ENCODE assay signal across 1 cellular context in the genomic region with DNA sequence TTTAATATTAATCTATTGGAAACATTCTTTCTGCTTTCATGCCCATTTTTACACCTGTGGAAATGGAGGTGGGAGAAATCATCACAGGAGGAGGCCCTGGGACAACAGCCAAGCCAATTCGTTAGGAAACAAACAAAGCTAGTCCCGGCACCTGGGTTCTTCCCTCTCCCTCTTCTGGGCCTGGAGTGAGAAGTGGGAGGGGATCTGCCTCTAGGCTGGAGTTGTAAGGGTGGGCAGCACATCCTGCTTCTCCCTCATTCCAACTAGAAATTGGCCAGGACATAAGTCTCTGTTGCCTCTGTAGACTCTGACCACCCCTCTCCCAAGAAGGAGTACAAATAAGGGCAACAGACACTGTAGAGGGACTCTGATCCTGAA.
TF ChIP-seq lines count a peak whose summit lies in the region.

No MANE protein-coding gene starts in this region.

TF ChIP-seq in WTC11, 78 proteins besides CTCF, POLR2A, EP300 and RAD21 (continued from another document):
- TF ChIP-seq, protein P1, sequence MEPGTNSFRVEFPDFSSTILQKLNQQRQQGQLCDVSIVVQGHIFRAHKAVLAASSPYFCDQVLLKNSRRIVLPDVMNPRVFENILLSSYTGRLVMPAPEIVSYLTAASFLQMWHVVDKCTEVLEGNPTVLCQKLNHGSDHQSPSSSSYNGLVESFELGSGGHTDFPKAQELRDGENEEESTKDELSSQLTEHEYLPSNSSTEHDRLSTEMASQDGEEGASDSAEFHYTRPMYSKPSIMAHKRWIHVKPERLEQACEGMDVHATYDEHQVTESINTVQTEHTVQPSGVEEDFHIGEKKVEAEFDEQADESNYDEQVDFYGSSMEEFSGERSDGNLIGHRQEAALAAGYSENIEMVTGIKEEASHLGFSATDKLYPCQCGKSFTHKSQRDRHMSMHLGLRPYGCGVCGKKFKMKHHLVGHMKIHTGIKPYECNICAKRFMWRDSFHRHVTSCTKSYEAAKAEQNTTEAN (CRISPR knock-in tag; IDR thresholded peaks at IDR 0.05) = no peak
- TF ChIP-seq NR3C1 (CRISPR knock-in tag; conservative IDR thresholded peaks at IDR 0.05; ENCODE audit: low read depth) (no peak), ATF1 (CRISPR knock-in tag; IDR thresholded peaks at IDR 0.05) (no peak), ZNF138 (CRISPR knock-in tag; conservative IDR thresholded peaks at IDR 0.05) (no peak), RORB (CRISPR knock-in tag; IDR thresholded peaks at IDR 0.05) (no peak), GTF2I (CRISPR knock-in tag; conservative IDR thresholded peaks at IDR 0.05) (no peak), CREB1 (CRISPR knock-in tag; IDR thresholded peaks at IDR 0.05) (no peak), ESRRA (CRISPR knock-in tag; IDR thresholded peaks at IDR 0.05; ENCODE audit: borderline replicate concordance) (no peak), NFE2L1 (CRISPR knock-in tag; IDR thresholded peaks at IDR 0.05) (no peak)
- TF ChIP-seq, protein P2, sequence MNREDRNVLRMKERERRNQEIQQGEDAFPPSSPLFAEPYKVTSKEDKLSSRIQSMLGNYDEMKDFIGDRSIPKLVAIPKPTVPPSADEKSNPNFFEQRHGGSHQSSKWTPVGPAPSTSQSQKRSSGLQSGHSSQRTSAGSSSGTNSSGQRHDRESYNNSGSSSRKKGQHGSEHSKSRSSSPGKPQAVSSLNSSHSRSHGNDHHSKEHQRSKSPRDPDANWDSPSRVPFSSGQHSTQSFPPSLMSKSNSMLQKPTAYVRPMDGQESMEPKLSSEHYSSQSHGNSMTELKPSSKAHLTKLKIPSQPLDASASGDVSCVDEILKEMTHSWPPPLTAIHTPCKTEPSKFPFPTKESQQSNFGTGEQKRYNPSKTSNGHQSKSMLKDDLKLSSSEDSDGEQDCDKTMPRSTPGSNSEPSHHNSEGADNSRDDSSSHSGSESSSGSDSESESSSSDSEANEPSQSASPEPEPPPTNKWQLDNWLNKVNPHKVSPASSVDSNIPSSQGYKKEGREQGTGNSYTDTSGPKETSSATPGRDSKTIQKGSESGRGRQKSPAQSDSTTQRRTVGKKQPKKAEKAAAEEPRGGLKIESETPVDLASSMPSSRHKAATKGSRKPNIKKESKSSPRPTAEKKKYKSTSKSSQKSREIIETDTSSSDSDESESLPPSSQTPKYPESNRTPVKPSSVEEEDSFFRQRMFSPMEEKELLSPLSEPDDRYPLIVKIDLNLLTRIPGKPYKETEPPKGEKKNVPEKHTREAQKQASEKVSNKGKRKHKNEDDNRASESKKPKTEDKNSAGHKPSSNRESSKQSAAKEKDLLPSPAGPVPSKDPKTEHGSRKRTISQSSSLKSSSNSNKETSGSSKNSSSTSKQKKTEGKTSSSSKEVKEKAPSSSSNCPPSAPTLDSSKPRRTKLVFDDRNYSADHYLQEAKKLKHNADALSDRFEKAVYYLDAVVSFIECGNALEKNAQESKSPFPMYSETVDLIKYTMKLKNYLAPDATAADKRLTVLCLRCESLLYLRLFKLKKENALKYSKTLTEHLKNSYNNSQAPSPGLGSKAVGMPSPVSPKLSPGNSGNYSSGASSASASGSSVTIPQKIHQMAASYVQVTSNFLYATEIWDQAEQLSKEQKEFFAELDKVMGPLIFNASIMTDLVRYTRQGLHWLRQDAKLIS (CRISPR knock-in tag; IDR thresholded peaks at IDR 0.05; ENCODE audit: borderline replicate concordance) = no peak
- TF ChIP-seq, protein P3, sequence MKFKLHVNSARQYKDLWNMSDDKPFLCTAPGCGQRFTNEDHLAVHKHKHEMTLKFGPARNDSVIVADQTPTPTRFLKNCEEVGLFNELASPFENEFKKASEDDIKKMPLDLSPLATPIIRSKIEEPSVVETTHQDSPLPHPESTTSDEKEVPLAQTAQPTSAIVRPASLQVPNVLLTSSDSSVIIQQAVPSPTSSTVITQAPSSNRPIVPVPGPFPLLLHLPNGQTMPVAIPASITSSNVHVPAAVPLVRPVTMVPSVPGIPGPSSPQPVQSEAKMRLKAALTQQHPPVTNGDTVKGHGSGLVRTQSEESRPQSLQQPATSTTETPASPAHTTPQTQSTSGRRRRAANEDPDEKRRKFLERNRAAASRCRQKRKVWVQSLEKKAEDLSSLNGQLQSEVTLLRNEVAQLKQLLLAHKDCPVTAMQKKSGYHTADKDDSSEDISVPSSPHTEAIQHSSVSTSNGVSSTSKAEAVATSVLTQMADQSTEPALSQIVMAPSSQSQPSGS (CRISPR knock-in tag; IDR thresholded peaks at IDR 0.05; ENCODE audit: borderline replicate concordance, low read depth) = no peak
- TF ChIP-seq, protein P4, sequence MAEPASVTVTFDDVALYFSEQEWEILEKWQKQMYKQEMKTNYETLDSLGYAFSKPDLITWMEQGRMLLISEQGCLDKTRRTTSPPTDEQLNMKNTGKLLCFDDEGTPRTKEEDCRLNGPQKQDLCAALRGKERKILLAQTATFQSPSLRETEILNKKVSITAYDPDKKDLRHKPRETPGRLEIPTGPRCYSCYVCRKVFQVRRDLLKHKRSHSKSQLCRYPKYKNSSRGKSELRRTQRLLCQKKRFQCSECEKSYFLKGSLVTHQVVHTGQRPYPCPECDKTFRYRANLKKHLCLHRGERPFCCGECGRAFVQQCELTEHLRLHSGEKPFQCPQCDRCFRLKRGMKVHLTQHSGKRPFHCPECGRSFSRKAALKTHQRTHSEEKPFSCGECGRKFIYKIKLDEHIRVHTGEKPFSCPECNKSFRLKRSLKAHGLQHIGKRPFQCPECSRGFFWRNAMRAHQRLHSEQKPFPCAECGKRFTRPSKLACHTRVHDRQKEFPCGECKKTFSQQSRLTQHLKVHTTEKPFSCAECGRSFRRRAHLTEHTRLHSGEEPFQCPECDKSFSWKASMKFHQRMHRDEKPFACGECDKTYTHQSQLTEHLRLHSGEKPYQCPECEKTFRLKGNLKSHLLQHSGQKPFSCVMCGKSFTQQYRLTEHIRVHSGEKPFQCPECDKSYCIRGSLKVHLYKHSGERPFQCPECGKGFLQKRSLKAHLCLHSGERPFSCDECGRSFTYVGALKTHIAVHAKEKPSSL (CRISPR knock-in tag; conservative IDR thresholded peaks at IDR 0.05) = no peak
- TF ChIP-seq, protein P5, sequence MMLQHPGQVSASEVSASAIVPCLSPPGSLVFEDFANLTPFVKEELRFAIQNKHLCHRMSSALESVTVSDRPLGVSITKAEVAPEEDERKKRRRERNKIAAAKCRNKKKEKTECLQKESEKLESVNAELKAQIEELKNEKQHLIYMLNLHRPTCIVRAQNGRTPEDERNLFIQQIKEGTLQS (CRISPR knock-in tag; conservative IDR thresholded peaks at IDR 0.05) = no peak
- TF ChIP-seq, protein P6, sequence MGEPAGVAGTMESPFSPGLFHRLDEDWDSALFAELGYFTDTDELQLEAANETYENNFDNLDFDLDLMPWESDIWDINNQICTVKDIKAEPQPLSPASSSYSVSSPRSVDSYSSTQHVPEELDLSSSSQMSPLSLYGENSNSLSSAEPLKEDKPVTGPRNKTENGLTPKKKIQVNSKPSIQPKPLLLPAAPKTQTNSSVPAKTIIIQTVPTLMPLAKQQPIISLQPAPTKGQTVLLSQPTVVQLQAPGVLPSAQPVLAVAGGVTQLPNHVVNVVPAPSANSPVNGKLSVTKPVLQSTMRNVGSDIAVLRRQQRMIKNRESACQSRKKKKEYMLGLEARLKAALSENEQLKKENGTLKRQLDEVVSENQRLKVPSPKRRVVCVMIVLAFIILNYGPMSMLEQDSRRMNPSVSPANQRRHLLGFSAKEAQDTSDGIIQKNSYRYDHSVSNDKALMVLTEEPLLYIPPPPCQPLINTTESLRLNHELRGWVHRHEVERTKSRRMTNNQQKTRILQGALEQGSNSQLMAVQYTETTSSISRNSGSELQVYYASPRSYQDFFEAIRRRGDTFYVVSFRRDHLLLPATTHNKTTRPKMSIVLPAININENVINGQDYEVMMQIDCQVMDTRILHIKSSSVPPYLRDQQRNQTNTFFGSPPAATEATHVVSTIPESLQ (CRISPR knock-in tag; IDR thresholded peaks at IDR 0.05) = no peak
- TF ChIP-seq, protein P7, sequence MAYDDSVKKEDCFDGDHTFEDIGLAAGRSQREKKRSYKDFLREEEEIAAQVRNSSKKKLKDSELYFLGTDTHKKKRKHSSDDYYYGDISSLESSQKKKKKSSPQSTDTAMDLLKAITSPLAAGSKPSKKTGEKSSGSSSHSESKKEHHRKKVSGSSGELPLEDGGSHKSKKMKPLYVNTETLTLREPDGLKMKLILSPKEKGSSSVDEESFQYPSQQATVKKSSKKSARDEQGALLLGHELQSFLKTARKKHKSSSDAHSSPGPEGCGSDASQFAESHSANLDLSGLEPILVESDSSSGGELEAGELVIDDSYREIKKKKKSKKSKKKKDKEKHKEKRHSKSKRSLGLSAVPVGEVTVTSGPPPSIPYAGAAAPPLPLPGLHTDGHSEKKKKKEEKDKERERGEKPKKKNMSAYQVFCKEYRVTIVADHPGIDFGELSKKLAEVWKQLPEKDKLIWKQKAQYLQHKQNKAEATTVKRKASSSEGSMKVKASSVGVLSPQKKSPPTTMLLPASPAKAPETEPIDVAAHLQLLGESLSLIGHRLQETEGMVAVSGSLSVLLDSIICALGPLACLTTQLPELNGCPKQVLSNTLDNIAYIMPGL (CRISPR knock-in tag; IDR thresholded peaks at IDR 0.05) = no peak
